In the genomic region with DNA sequence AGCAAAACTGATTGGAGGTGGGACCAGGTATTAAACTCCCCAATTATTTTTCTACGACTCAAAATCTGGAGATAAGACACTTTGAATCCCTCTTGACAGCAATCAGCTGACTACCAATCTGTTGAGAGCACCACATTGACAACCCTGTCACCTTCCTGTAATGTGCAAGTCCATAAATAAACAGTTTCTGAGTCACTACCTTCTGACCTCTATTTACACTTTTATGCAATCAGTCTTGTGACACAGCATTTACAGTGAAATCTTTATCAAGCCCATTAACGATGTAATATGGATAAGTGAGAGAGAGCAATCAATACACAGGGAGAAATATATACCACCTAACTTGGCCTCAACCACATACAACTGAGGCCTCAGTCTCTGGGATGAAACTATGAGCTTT, we compare ENCODE assay signal across 18 cellular contexts.
DNase-seq lines count a peak whose midpoint lies in the region; ATAC-seq lines count a peak whose summit lies in the region.
"Had no signal": no experiment of that assay in that cellular context is flagged by ENCODE, and none has a peak within 500 bp of the region (broad histone marks: within the 10 kb centered on the region; RNA-seq: fewer than 3 reads in every experiment).

No MANE protein-coding gene starts in this region.

- H3K27me3 ChIP-seq in naive thymus-derived CD4-positive, alpha-beta T cell (ENCODE audit: control insufficient read depth in 2 of 2, insufficient read depth in 2 of 2, low read length in 2 of 2) = no peaks in the 10 kb centered on the region
- H3K27me3 ChIP-seq: BLaER1, Peyer's patch had no signal

- ATAC-seq in naive thymus-derived CD4-positive, alpha-beta T cell = peak; percentile 52
- ATAC-seq in stimulated activated naive B cell treated with anti-CD40 and anti-IgM and Interleukin-4, amounts not matched to agents 10 μg/mL and 1 μg/mL and 100 μg/mL, for 72 hours (replicated peaks) = no peak
- ATAC-seq: GM23338 had no signal

- H3K9me3 ChIP-seq in SK-N-MC (ENCODE audit: low read depth, low read length) = no peaks in the 10 kb centered on the region
- no peaks in the 10 kb centered on the region for H3K9me3 ChIP-seq in naive thymus-derived CD4-positive, alpha-beta T cell (ENCODE audit: control insufficient read depth in 2 of 3, low read length in 3 of 3)
- H3K9me3 ChIP-seq: BLaER1, Peyer's patch had no signal

- H3K36me3 ChIP-seq in SK-N-MC (ENCODE audit: insufficient read depth, low read length) = no peaks in the 10 kb centered on the region
- no peaks in the 10 kb centered on the region for H3K36me3 ChIP-seq in naive thymus-derived CD4-positive, alpha-beta T cell (ENCODE audit: control insufficient read depth in 2 of 3, insufficient read depth in 3 of 3, low read length in 3 of 3)
- H3K36me3 ChIP-seq: BLaER1, Peyer's patch had no signal

- H3K4me1 Mint-ChIP-seq in naive thymus-derived CD4-positive, alpha-beta T cell = peaks cover 0 to 3% (median 0%) of the 10 kb centered on the region in 7 donors
- no peaks in the 10 kb centered on the region for H3K4me1 Mint-ChIP-seq in stimulated activated naive B cell treated with anti-CD40 and anti-IgM and Interleukin-4, amounts not matched to agents 10 μg/mL and 1 μg/mL and 100 μg/mL, for 72 hours

- H3K4me3 Mint-ChIP-seq in naive thymus-derived CD4-positive, alpha-beta T cell = no peak overlapping the region
- H3K4me3 Mint-ChIP-seq in stimulated activated naive B cell treated with anti-CD40 and anti-IgM and Interleukin-4, amounts not matched to agents 10 μg/mL and 1 μg/mL and 100 μg/mL, for 72 hours = no peak overlapping the region
- H3K4me3 Mint-ChIP-seq: GM23338; T-helper 1 cell treated with Interleukin-12 subunit alpha and Interleukin-12 subunit beta and Interleukin-4 antibody, amounts not matched to agents 30 μg/mL and 1 μg/mL, for 36 hours had no signal

- CTCF ChIA-PET in naive thymus-derived CD4-positive, alpha-beta T cell (lab: Charles Lee) = no interaction called here

- intact Hi-C loops in naive thymus-derived CD4-positive, alpha-beta T cell (cut with micrococcal nuclease) = no loop called here

- no peaks in the 10 kb centered on the region for H3K4me1 ChIP-seq in naive thymus-derived CD4-positive, alpha-beta T cell (ENCODE audit: control insufficient read depth in 2 of 2, insufficient read depth in 2 of 2, low read length in 2 of 2)
- H3K4me1 ChIP-seq: BLaER1, Peyer's patch had no signal

- no peaks in the 10 kb centered on the region for H3K27me3 Mint-ChIP-seq in naive thymus-derived CD4-positive, alpha-beta T cell
- H3K27me3 Mint-ChIP-seq in stimulated activated naive B cell treated with anti-CD40 and anti-IgM and Interleukin-4, amounts not matched to agents 10 μg/mL and 1 μg/mL and 100 μg/mL, for 72 hours = no peaks in the 10 kb centered on the region
- H3K27me3 Mint-ChIP-seq: IgD-negative memory B cell had no signal

- H3K36me3 Mint-ChIP-seq in naive thymus-derived CD4-positive, alpha-beta T cell = no peaks in the 10 kb centered on the region
- H3K36me3 Mint-ChIP-seq in stimulated activated naive B cell treated with anti-CD40 and anti-IgM and Interleukin-4, amounts not matched to agents 10 μg/mL and 1 μg/mL and 100 μg/mL, for 72 hours = no peaks in the 10 kb centered on the region
- H3K36me3 Mint-ChIP-seq: IgD-negative memory B cell had no signal

- no peak overlapping the region for H3K27ac Mint-ChIP-seq in naive thymus-derived CD4-positive, alpha-beta T cell
- no peak overlapping the region for H3K27ac Mint-ChIP-seq in stimulated activated naive B cell treated with anti-CD40 and anti-IgM and Interleukin-4, amounts not matched to agents 10 μg/mL and 1 μg/mL and 100 μg/mL, for 72 hours
- H3K27ac Mint-ChIP-seq: GM23338; IgD-negative memory B cell; T-helper 1 cell treated with Interleukin-12 subunit alpha and Interleukin-12 subunit beta and Interleukin-4 antibody, amounts not matched to agents 30 μg/mL and 1 μg/mL, for 36 hours had no signal

- peak; percentile 49 for DNase-seq in CD1c-positive myeloid dendritic cell (ENCODE audit: extremely low spot score)
- DNase-seq in DMS53 treated with DMSO at 0.1 percent for 48 hours (lab: John Stamatoyannopoulos, UW; ENCODE audit: unreplicated experiment) = peak; percentile 80
- DNase-seq in SK-N-MC (ENCODE audit: low read depth, low spot score) = no peak
- no peak for DNase-seq in naive thymus-derived CD4-positive, alpha-beta T cell
- no peak for DNase-seq in stimulated activated naive B cell treated with anti-CD40 and anti-IgM and Interleukin-4, amounts not matched to agents 10 μg/mL and 1 μg/mL and 100 μg/mL, for 72 hours
- DNase-seq in HuH-7.5 (ENCODE audit: low spot score) = no peak
- DNase-seq in retina = no peak
- DNase-seq: DMS79, NCI-H1048, NCI-H146, NCI-H2107, NCI-H345, Peyer's patch, Right ventricle myocardium superior had no signal

- H3K9ac ChIP-seq in SK-N-MC (ENCODE audit: insufficient read length) = no peak overlapping the region
- H3K9ac ChIP-seq: BLaER1 had no signal

- H3K27ac ChIP-seq in SK-N-MC = peak overlapping the region; percentile 91
- H3K27ac ChIP-seq in naive thymus-derived CD4-positive, alpha-beta T cell (ENCODE audit: low read depth, low read length) = no peak overlapping the region
- H3K27ac ChIP-seq: BLaER1, Peyer's patch had no signal

- H3K4me3 ChIP-seq in SK-N-MC = peak overlapping the region; percentile 37; the same call in 1 of the 2 replicates
- H3K4me3 ChIP-seq in naive thymus-derived CD4-positive, alpha-beta T cell (ENCODE audit: low read length) = no peak overlapping the region
- H3K4me3 ChIP-seq: BLaER1, GM23338, Peyer's patch had no signal

- POLR2A ChIA-PET in naive thymus-derived CD4-positive, alpha-beta T cell (lab: Charles Lee) = no interaction called here

- H3K9me3 Mint-ChIP-seq in naive thymus-derived CD4-positive, alpha-beta T cell = peaks cover 0 to 13% (median 4%) of the 10 kb centered on the region in 11 donors
- peaks cover 7 to 13% of the 10 kb centered on the region in 2 donors for H3K9me3 Mint-ChIP-seq in stimulated activated naive B cell treated with anti-CD40 and anti-IgM and Interleukin-4, amounts not matched to agents 10 μg/mL and 1 μg/mL and 100 μg/mL, for 72 hours
- H3K9me3 Mint-ChIP-seq: GM23338 had no signal

Comparison
In these comparisons a context has a peak if more than half of its experiments do, and no peak if none do; other contexts are left out.
1. DNase-seq: peak in CD1c-positive myeloid dendritic cell (single experiment) and DMS53 treated with DMSO at 0.1 percent for 48 hours (single experiment); none in SK-N-MC (single experiment), naive thymus-derived CD4-positive, alpha-beta T cell (0 of 9), stimulated activated naive B cell treated with anti-CD40 and anti-IgM and Interleukin-4, amounts not matched to agents 10 μg/mL and 1 μg/mL and 100 μg/mL, for 72 hours (single experiment), HuH-7.5 (single experiment) and retina (single experiment).